Comparison of ENCODE assay signal across 9 cellular contexts in the genomic region with DNA sequence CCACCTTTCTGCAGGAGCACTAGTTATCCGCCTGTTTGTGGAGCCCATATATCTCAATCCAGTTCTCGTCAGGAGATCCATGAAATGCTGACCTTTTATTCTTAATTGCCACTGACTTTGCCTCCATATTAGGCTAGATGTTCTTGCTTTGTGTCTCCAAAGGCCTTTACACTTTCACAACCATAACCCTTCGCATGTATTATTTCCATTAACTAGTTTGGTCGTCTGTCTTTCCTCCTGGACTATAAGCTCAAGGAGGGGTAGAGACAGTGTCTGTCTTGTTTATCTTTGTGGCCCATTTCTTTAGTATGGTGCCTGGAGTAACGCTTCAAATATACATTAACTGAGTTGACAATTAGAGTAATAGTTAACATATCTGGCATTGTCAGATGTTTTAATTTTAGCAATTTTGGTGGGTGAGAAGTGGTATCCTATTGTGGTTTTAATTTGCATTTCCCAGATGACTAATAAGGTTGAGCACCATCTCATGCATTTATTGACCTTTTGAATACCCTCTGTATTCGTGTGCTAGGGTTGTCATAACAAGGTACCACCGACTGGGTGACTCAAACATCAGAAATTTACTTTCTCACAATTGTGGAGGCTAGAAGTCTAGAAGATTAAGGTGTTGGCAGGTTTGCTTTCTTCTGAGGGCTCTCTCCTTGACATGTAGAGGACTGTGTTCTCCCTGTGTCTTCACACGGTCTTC. TPM values are rescaled to one million over a fixed set of nuclear protein-coding genes. Genes with fewer than 3 reads are reported as not detected.
A peak's percentile ranks its signal among the peaks of the same experiment; 100 is the strongest.
DNase-seq lines count a peak whose midpoint lies in the region; ATAC-seq, FAIRE-seq and TF ChIP-seq lines count a peak whose summit lies in the region.
"Had no signal": no experiment of that assay in that cellular context is flagged by ENCODE, and none has a peak within 500 bp of the region (broad histone marks: within the 10 kb centered on the region; RNA-seq: fewer than 3 reads in every experiment).

No MANE protein-coding gene starts in this region.

- DNase-seq in GM12865 (ENCODE audit: low read depth) (peak; percentile 60), GM12878 (ENCODE audit: low read depth, low spot score) (peak; percentile 20), HTR-8/SVneo (ENCODE audit: insufficient read length, low spot score) (no peak), heart right ventricle (no peak), NCI-H82 treated with DMSO at 0.1 percent for 48 hours (lab: John Stamatoyannopoulos, UW; ENCODE audit: unreplicated experiment) (no peak), HK-2 (ENCODE audit: unreplicated experiment) (no peak)
- DNase-seq: DND-41 had no signal

- H4K20me1 ChIP-seq in GM12878 (ENCODE audit: control insufficient read depth, insufficient read depth): no peaks in the 10 kb centered on the region

- in situ Hi-C loops in GM12878 (cut with MboI): no loop called here

- intact Hi-C loops in GM12878 (cut with micrococcal nuclease; ENCODE audit: unreplicated experiment): no loop called here
- intact Hi-C loops in heart right ventricle (cut with DNase I): no loop called here

- H3K4me2 ChIP-seq in GM12878 (ENCODE audit: control insufficient read depth, insufficient read depth): no peak overlapping the region

- CTCF ChIA-PET in GM12878 (lab: Yijun Ruan, JAX): no interaction called here

- POLR2A ChIA-PET in GM12878 (lab: Charles Lee): no interaction called here

- H3K36me3 ChIP-seq in GM12878 (ENCODE audit: control insufficient read depth in 2 of 2, insufficient read depth in 2 of 2, low read length in 1 of 2) (no peaks in the 10 kb centered on the region), heart right ventricle (no peaks in the 10 kb centered on the region)

- RAD21 ChIA-PET in GM12878 (lab: Charles Lee; ENCODE audit: unreplicated experiment): no interaction called here

- TF ChIP-seq CTCF in GM12865 (IDR thresholded peaks at IDR 0.05; ENCODE audit: insufficient read depth, low read depth, low read length, missing control alignments) (no peak), GM12878 (IDR thresholded peaks at IDR 0.05 in 2 of 3, conservative IDR thresholded peaks at IDR 0.05 in 1 of 3; ENCODE audit: control insufficient read depth in 2 of 3, extremely low read depth in 1 of 3, insufficient read depth in 1 of 3, low read depth in 3 of 3, low read length in 3 of 3) (peak in 2 of 3 experiments; percentile 15 to 18; a peak in 1 of 6 replicates), heart right ventricle (IDR thresholded peaks at IDR 0.05) (no peak)

- peak; percentile 51; the same call in 1 of the 2 replicates for TF ChIP-seq RAD21 in GM12878 (IDR thresholded peaks at IDR 0.05; ENCODE audit: insufficient read depth, low read depth, low read length)

- H2AFZ ChIP-seq in GM12878 (ENCODE audit: control insufficient read depth, low read depth, low read length): no peak overlapping the region

- no peak for FAIRE-seq in GM12878 (lab: Jason Lieb, UNC)
- FAIRE-seq in HTR-8/SVneo (lab: Jason Lieb, UNC): no peak

- no peak overlapping the region for H3K4me3 ChIP-seq in GM12865 (ENCODE audit: low read depth, low read length)
- H3K4me3 ChIP-seq in GM12878: no peak overlapping the region
- H3K4me3 ChIP-seq in heart right ventricle: no peak overlapping the region

- TF ChIP-seq EP300 in GM12878 (IDR thresholded peaks at IDR 0.05; ENCODE audit: borderline replicate concordance in 1 of 2, control insufficient read depth in 1 of 2, low read depth in 2 of 2, low read length in 2 of 2): peak in 1 of 2 experiments; percentile 67; a peak in 2 of 4 replicates

- no peak overlapping the region for H3K9ac ChIP-seq in GM12878 (ENCODE audit: control insufficient read depth, insufficient read depth, low read length)

- ATAC-seq in GM19455 (IDR thresholded peaks at IDR 0.05; ENCODE audit: unreplicated experiment) (peak; percentile 76), HG03196 (IDR thresholded peaks at IDR 0.05; ENCODE audit: unreplicated experiment) (peak; percentile 83), GM12878 (peak; percentile 69), heart right ventricle (no peak)

- SMC1A ChIA-PET in GM12878 (lab: Charles Lee; ENCODE audit: uncharacterized antibody, unreplicated experiment): no interaction called here

- H3K4me1 ChIP-seq in GM12878 (ENCODE audit: control insufficient read depth, insufficient read depth, low read length) (peaks cover 2% of the 10 kb centered on the region; the same call in 1 of the 2 replicates), heart right ventricle (no peaks in the 10 kb centered on the region)

- H3K27me3 ChIP-seq in GM12878 (replicated peaks in 1 of 2; ENCODE audit: control insufficient read depth in 2 of 2, insufficient read depth in 2 of 2, low read length in 1 of 2) (peaks cover 0 to 2% of the 10 kb centered on the region in 2 experiments; a peak in 2 of 4 replicates), heart right ventricle (no peaks in the 10 kb centered on the region)

- H3K27ac ChIP-seq in GM12878 (ENCODE audit: control insufficient read depth, insufficient read depth) (no peak overlapping the region), heart right ventricle (no peak overlapping the region)

- WGBS in GM12878 (ENCODE audit: insufficient coverage, insufficient replicate concordance, low lambda C conversion rate, missing lambda C conversion rate): 44% methylated on average over 8 of the region's 8 CpGs
- 83 to 87% methylated on average over 8 of the region's 8 CpGs for WGBS in heart right ventricle, 2 donors

- no peak for TF ChIP-seq POLR2A in GM12878 (IDR thresholded peaks at IDR 0.05; ENCODE audit: low read depth, low read length)

- no TSS peak for BruUV-seq in GM12878 (replicated peaks; lab: Mats Ljungman, UMichigan)

- H3K9me3 ChIP-seq in GM12878 (replicated peaks; ENCODE audit: control insufficient read depth, insufficient read depth, low read length) (no peaks in the 10 kb centered on the region; the same call in 2 of the 3 replicates), heart right ventricle (peaks cover 0 to 7% (median 0%) of the 10 kb centered on the region in 11 donors)

- no peaks in the 10 kb centered on the region for H3K79me2 ChIP-seq in GM12878 (ENCODE audit: control insufficient read depth, insufficient read depth, low read length)

TF ChIP-seq in GM12878, 131 proteins besides CTCF, POLR2A, EP300 and RAD21 (continues in another document):
- TF ChIP-seq ATF7 (IDR thresholded peaks at IDR 0.05; ENCODE audit: low read depth) (0 out of 2 replicates have a peak, but pooled peaks have one; percentile 23), NR2F1 (conservative IDR thresholded peaks at IDR 0.05) (peak; percentile 57; the same call in 1 of the 2 replicates), FOXK2 (IDR thresholded peaks at IDR 0.05) (no peak), ZNF24 (IDR thresholded peaks at IDR 0.05) (no peak), KDM1A (IDR thresholded peaks at IDR 0.05; ENCODE audit: borderline replicate concordance) (no peak), ZNF217 (IDR thresholded peaks at IDR 0.05) (peak; percentile 81), MTA3 (IDR thresholded peaks at IDR 0.05; ENCODE audit: borderline replicate concordance, low read length) (no peak), FOS (IDR thresholded peaks at IDR 0.05; ENCODE audit: borderline replicate concordance, extremely low read depth, insufficient read length) (no peak), RAD51 (IDR thresholded peaks at IDR 0.05) (no peak), BHLHE40 (IDR thresholded peaks at IDR 0.05; ENCODE audit: borderline replicate concordance in 1 of 2, low read depth in 2 of 2, low read length in 1 of 2) (0 out of 4 replicates have a peak, but pooled peaks of 1 of the 2 experiments have one; percentile 4), MTA2 (IDR thresholded peaks at IDR 0.05; ENCODE audit: low read depth) (peak; percentile 51; the same call in 1 of the 2 replicates)
- TF ChIP-seq, protein P1, sequence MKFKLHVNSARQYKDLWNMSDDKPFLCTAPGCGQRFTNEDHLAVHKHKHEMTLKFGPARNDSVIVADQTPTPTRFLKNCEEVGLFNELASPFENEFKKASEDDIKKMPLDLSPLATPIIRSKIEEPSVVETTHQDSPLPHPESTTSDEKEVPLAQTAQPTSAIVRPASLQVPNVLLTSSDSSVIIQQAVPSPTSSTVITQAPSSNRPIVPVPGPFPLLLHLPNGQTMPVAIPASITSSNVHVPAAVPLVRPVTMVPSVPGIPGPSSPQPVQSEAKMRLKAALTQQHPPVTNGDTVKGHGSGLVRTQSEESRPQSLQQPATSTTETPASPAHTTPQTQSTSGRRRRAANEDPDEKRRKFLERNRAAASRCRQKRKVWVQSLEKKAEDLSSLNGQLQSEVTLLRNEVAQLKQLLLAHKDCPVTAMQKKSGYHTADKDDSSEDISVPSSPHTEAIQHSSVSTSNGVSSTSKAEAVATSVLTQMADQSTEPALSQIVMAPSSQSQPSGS (IDR thresholded peaks at IDR 0.05; ENCODE audit: low read length): peak; percentile 64
- TF ChIP-seq, protein P2, sequence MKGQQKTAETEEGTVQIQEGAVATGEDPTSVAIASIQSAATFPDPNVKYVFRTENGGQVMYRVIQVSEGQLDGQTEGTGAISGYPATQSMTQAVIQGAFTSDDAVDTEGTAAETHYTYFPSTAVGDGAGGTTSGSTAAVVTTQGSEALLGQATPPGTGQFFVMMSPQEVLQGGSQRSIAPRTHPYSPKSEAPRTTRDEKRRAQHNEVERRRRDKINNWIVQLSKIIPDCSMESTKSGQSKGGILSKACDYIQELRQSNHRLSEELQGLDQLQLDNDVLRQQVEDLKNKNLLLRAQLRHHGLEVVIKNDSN (IDR thresholded peaks at IDR 0.05; ENCODE audit: borderline replicate concordance, extremely low read length, insufficient read depth, low read depth, low read length): no peak

RNA-seq across cellular contexts. Expression of gene IL12RB2, which starts 21.7 kb away (rescaled TPM):
- total RNA-seq in GM12878 (2013; cell fraction: nucleolus; rRNA removed): 1.1 and 1.7 TPM in 2 replicates
- 0.85 and 1.1 TPM in 2 replicates for total RNA-seq in GM12878 (2014; rRNA removed)
- total RNA-seq in GM12878 (2014; rRNA removed; fragmentation: Illumina TruSeq; extraction: Trizol): 0.60 and 1.1 TPM in 2 replicates
- 0.54 and 0.61 TPM in 2 replicates for total RNA-seq in GM12878 (2021)
- 4.2 TPM for polyA plus RNA-seq in GM12878 (2011; ENCODE audit: low read depth)
- 0.15 and 0.27 TPM in 2 replicates for polyA plus RNA-seq in GM12878 (2011; rRNA removed)
- polyA plus RNA-seq in GM12878 (2011; cell fraction: cytosol; rRNA removed): 0.12 and 0.25 TPM in 2 replicates
- 0.64 and 0.92 TPM in 2 replicates for polyA plus RNA-seq in GM12878 (2011; cell fraction: nucleus; rRNA removed)
- polyA plus RNA-seq in GM12878 (2012): 5.9 and 11.1 TPM in 2 replicates
- 0.73 and 1.1 TPM in 2 replicates for polyA plus RNA-seq in GM12878 (2014; fragmentation: Illumina TruSeq; extraction: Trizol)
- under 1 TPM in 1 of 2 experiments, not detected in 1; 0.24 TPM for polyA plus RNA-seq in GM12878 (2014; fragmentation: Nextera tagmentation; extraction: Ambion mirVana)
- polyA plus RNA-seq in GM12878 (2014; rRNA removed): 0.24 and 0.96 TPM in 2 replicates
- under 1 TPM; 0.52 to 0.69 TPM for polyA plus RNA-seq in GM12878 (2016; fragmentation: Nextera tagmentation; extraction: Ambion mirVana)
- 0.41 and 0.73 TPM in 2 replicates for polyA minus RNA-seq in GM12878 (2011; rRNA and poly(A)+ RNA removed)
- not detected in 2 replicates for polyA minus RNA-seq in GM12878 (2011; cell fraction: cytosol; rRNA and poly(A)+ RNA removed)
- polyA minus RNA-seq in GM12878 (2011; cell fraction: nucleus; rRNA and poly(A)+ RNA removed): 0.36 and 0.86 TPM in 2 replicates
- total RNA-seq in heart right ventricle: 1 to 10 TPM in 1 of 10 donors, under 1 TPM in 9; 0.15 to 1.2 (median 0.33) TPM
- under 1 TPM in 1 of 2 donors, not detected in 1; 0.09 TPM for polyA plus RNA-seq in heart right ventricle

Comparison
In these comparisons a context has a peak if more than half of its experiments do, and no peak if none do; other contexts are left out.
1. DNase-seq: peak in GM12865 (single experiment) and GM12878 (single experiment); none in HTR-8/SVneo (single experiment), heart right ventricle (0 of 2), NCI-H82 treated with DMSO at 0.1 percent for 48 hours (single experiment) and HK-2 (single experiment).
2. CTCF ChIP-seq: peak in GM12878 (2 of 3); none in GM12865 (single experiment) and heart right ventricle (0 of 9).
3. ATAC-seq: peak in GM19455 (single experiment), HG03196 (single experiment) and GM12878 (single experiment); none in heart right ventricle (0 of 8).